10 cellular contexts compared by ENCODE assay signal in genomic region chr2:10863837-10864236, GRCh38. TPM values are rescaled to one million over a fixed set of nuclear protein-coding genes. Genes with fewer than 3 reads are reported as not detected.
A peak's percentile ranks its signal among the peaks of the same experiment; 100 is the strongest.
DNase-seq lines count a peak whose midpoint lies in the region; ATAC-seq and TF ChIP-seq lines count a peak whose summit lies in the region.
"Had no signal": no experiment of that assay in that cellular context is flagged by ENCODE, and none has a peak within 500 bp of the region (broad histone marks: within the 10 kb centered on the region; RNA-seq: fewer than 3 reads in every experiment).

No MANE protein-coding gene starts in this region.

- no peak overlapping the region for H3K27ac Mint-ChIP-seq in Calu3 (ENCODE audit: unreplicated experiment)

- TF ChIP-seq CTCF in GM13977 (IDR thresholded peaks at IDR 0.05; ENCODE audit: extremely low read depth, insufficient read depth, missing control alignments) = no peak
- no peak for TF ChIP-seq CTCF in Calu3 (IDR thresholded peaks at IDR 0.05; ENCODE audit: unreplicated experiment)

- intact Hi-C loops in right cardiac atrium (cut with DNase I) = no loop called here
- intact Hi-C loops in Calu3 (cut with micrococcal nuclease; ENCODE audit: unreplicated experiment) = no loop called here

- no peaks in the 10 kb centered on the region for H3K27me3 ChIP-seq in right cardiac atrium (ENCODE audit: control insufficient read depth, insufficient read depth)
- H3K27me3 ChIP-seq: testis had no signal

- H3K27me3 Mint-ChIP-seq in Calu3 (ENCODE audit: unreplicated experiment) = peaks cover 77% of the 10 kb centered on the region

- no peaks in the 10 kb centered on the region for H3K9me3 ChIP-seq in right cardiac atrium (ENCODE audit: control insufficient read depth, low read length)
- H3K9me3 ChIP-seq: testis had no signal

- CTCF ChIA-PET in Calu3 (lab: Charles Lee) = no interaction called here

- DNase-seq in GM13977 (ENCODE audit: low spot score) (peak; percentile 50), right cardiac atrium (peak in 1 of 3 donors; percentile 58), Calu3 (no peak), NAMALWA (ENCODE audit: low spot score) (no peak), NCI-H2196 (lab: John Stamatoyannopoulos, UW; ENCODE audit: unreplicated experiment) (no peak), ecto neural progenitor cell (ENCODE audit: low spot score) (no peak)
- DNase-seq: dermis blood vessel endothelial cell, testis had no signal

- peak; percentile 64 for ATAC-seq in GM21515 (IDR thresholded peaks at IDR 0.05; ENCODE audit: unreplicated experiment)
- ATAC-seq in HG03521 (IDR thresholded peaks at IDR 0.05; ENCODE audit: unreplicated experiment) = peak; percentile 64
- ATAC-seq in right cardiac atrium = peak in 1 of 2 donors; percentile 2

- no peaks in the 10 kb centered on the region for H3K9me3 Mint-ChIP-seq in Calu3 (ENCODE audit: low read depth, unreplicated experiment)

- H3K36me3 Mint-ChIP-seq in Calu3 (ENCODE audit: insufficient read depth, unreplicated experiment) = no peaks in the 10 kb centered on the region

- no peak overlapping the region for H3K4me3 Mint-ChIP-seq in Calu3 (ENCODE audit: low read depth, unreplicated experiment)

- no peak overlapping the region for H3K4me3 ChIP-seq in right cardiac atrium (ENCODE audit: low read length)
- H3K4me3 ChIP-seq: testis had no signal

- no peaks in the 10 kb centered on the region for H3K4me1 Mint-ChIP-seq in Calu3 (ENCODE audit: low read depth, unreplicated experiment)

- in situ Hi-C loops in GM13977 (cut with MboI; ENCODE audit: low pct_unique_long_range_greater_than_20kb, low sequenced_read_pairs, unreplicated experiment) = no loop called here

- WGBS in right cardiac atrium = 54% methylated on average over 8 of the region's 8 CpGs

- H3K4me1 ChIP-seq in right cardiac atrium (ENCODE audit: control insufficient read depth, insufficient read depth, low read length) = peaks cover 6% of the 10 kb centered on the region
- H3K4me1 ChIP-seq: testis had no signal

- BruUV-seq in Calu3 (replicated peaks; lab: Mats Ljungman, UMichigan) = no TSS peak

- peak overlapping the region; percentile 85 for H3K27ac ChIP-seq in right cardiac atrium (ENCODE audit: low read length)
- H3K27ac ChIP-seq: testis had no signal

RNA-seq across cellular contexts. Expression of gene KCNF1, which starts 47.9 kb away (rescaled TPM):
- total RNA-seq in right cardiac atrium = under 1 TPM; 0.45 to 0.76 (median 0.58) TPM
- 0.52 TPM for polyA plus RNA-seq in right cardiac atrium
- total RNA-seq in Calu3 (2022) = not detected in 2 replicates

RNA-seq across cellular contexts. Expression of gene PDIA6, which starts 51.3 kb away (rescaled TPM):
- 100 to 1,000 TPM in 3 of 4 donors, 10 to 100 TPM in 1; 86.7 to 148 (median 133) TPM for total RNA-seq in right cardiac atrium
- polyA plus RNA-seq in right cardiac atrium = 75.7 TPM
- 313 and 317 TPM in 2 replicates for total RNA-seq in Calu3 (2022)
